9 cellular contexts compared by ENCODE assay signal in the genomic region with DNA sequence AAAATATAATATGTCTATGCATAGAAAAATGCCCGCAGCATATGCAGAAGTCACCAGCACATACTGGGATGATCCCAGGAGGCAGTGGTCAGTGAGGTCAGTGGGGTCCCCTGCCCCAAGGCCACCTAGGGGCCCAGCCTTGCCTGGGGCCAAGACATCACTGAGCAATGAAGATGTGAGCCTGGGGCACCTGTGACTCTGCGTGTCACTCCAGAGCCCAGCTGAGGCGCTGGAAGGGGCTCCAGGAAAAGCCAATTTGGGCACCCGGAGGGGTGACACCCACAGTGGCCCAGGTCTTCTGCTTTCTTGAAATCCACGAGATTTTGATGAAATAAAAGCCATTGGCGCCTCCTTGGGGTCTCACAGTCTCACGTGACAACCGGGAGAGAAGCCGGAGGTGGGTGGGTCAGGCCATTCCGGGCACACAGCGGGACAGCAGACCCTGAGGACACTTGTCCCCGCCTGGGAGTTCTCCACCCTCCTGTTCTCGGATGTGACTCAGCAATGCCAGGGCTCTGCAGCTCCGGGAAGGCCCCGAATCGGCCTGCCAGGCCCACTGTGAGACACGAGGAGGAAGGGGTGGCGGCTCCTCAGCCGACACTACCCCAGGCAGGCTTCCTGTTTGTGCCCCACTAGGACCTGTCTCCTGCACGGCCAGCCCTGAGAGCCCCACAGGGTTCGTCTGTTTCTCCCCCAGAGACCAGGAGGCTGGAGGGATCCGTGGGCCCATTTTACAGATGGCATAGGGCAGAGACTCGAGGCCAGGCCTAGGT. TPM values are rescaled to one million over a fixed set of nuclear protein-coding genes. Genes with fewer than 3 reads are reported as not detected.
DNase-seq lines count a peak whose midpoint lies in the region; ATAC-seq, FAIRE-seq and TF ChIP-seq lines count a peak whose summit lies in the region.
"Had no signal": no experiment of that assay in that cellular context is flagged by ENCODE, and none has a peak within 500 bp of the region (broad histone marks: within the 10 kb centered on the region; RNA-seq: fewer than 3 reads in every experiment).

No MANE protein-coding gene starts in this region.

- no peaks in the 10 kb centered on the region for H4K20me1 ChIP-seq in SK-N-SH (ENCODE audit: insufficient read depth)

- no peak for FAIRE-seq in bronchial epithelial cell (lab: Jason Lieb, UNC)
- FAIRE-seq: A204.1 had no signal

- 69 to 82% (median 77%) methylated on average over 23 of the region's 23 CpGs for WGBS in psoas muscle, 3 donors
- WGBS in SK-N-SH (ENCODE audit: low lambda C conversion rate): 63% methylated on average over 16 of the region's 23 CpGs

- H3K36me3 ChIP-seq in bronchial epithelial cell (ENCODE audit: control insufficient read depth, insufficient read depth, low read length) (no peaks in the 10 kb centered on the region), psoas muscle (ENCODE audit: insufficient read depth in 1 of 2, low read depth in 1 of 2) (no peaks in the 10 kb centered on the region), SK-N-SH (replicated peaks in 1 of 2; ENCODE audit: control insufficient read depth in 1 of 2, insufficient read depth in 2 of 2, low read length in 1 of 2) (no peaks in the 10 kb centered on the region)

- H3K9me3 ChIP-seq in psoas muscle (no peaks in the 10 kb centered on the region), SK-N-SH (no peaks in the 10 kb centered on the region)

- POLR2A ChIA-PET in SK-N-SH (lab: Yijun Ruan, JAX): interaction anchor here (0.6 kb wide), 1 partner anchor 53 kb away, joined by 3 read pairs; no protein-coding TSS in a partner anchor

- no peaks in the 10 kb centered on the region for H3K79me2 ChIP-seq in SK-N-SH (ENCODE audit: insufficient read depth)

- H2AFZ ChIP-seq in SK-N-SH (ENCODE audit: low read depth): no peak overlapping the region

- H3F3A ChIP-seq in SK-N-SH (replicated peaks; ENCODE audit: insufficient read depth): no peaks in the 10 kb centered on the region

- ATAC-seq in psoas muscle (peak in 3 of 4 donors; percentile 30 to 46 (median 31)), GM19328 (IDR thresholded peaks at IDR 0.05; ENCODE audit: unreplicated experiment) (no peak)

- DNase-seq in SIG-M5 treated with dmso at 0.1 percent for 504 hours (lab: John Stamatoyannopoulos, UW; ENCODE audit: unreplicated experiment) (peak; percentile 50), SIG-M5 (lab: John Stamatoyannopoulos, UW) (no peak), SW 1271 (lab: John Stamatoyannopoulos, UW) (peak; percentile 82 to 88), bronchial epithelial cell (ENCODE audit: low read depth) (peak; percentile 20), psoas muscle (peak; percentile 67 to 81), SK-N-SH (no peak), NCI-H2029 (lab: John Stamatoyannopoulos, UW) (no peak)

- H3K4me2 ChIP-seq in SK-N-SH: no peak overlapping the region

- no peak for TF ChIP-seq EP300 in SK-N-SH (IDR thresholded peaks at IDR 0.05; ENCODE audit: borderline replicate concordance in 1 of 2, low read depth in 1 of 2, low read length in 1 of 2)

- H3K4me1 ChIP-seq in psoas muscle (peaks cover 7% of the 10 kb centered on the region), SK-N-SH (ENCODE audit: control insufficient read depth in 1 of 2, insufficient read depth in 2 of 2, low read depth in 1 of 2, low read length in 1 of 2) (peaks cover 0 to 5% of the 10 kb centered on the region in 2 experiments; a peak in 2 of 4 replicates)

- TF ChIP-seq RAD21 in SK-N-SH (IDR thresholded peaks at IDR 0.05; ENCODE audit: low read length): no peak

- no peak overlapping the region for H3K9ac ChIP-seq in SK-N-SH

- CTCF ChIA-PET in SK-N-SH (lab: Yijun Ruan, JAX): interaction anchor here (0.6 to 3.9 kb wide), 61 partner anchors 8 to 211 kb away, joined by 3 to 101 read pairs (median 5); a partner anchor contains a TSS

- intact Hi-C loops in psoas muscle (cut with DNase I): loop anchor here (1.0 to 10.0 kb wide), 5 partner anchors 116 to 206 kb away; no protein-coding TSS in a partner anchor

- H3K27me3 ChIP-seq in bronchial epithelial cell (ENCODE audit: control insufficient read depth, insufficient read depth, low read length) (no peaks in the 10 kb centered on the region), psoas muscle (ENCODE audit: insufficient read depth in 3 of 3, low read length in 2 of 3) (peaks cover 0 to 9% (median 5%) of the 10 kb centered on the region in 3 donors), SK-N-SH (ENCODE audit: insufficient read depth) (no peaks in the 10 kb centered on the region)

- H3K27ac ChIP-seq in psoas muscle: peak overlapping the region; percentile 58
- H3K27ac ChIP-seq in SK-N-SH (ENCODE audit: low read depth in 2 of 2, low read length in 1 of 2): no peak overlapping the region

- H3K9me2 ChIP-seq in SK-N-SH: no peaks in the 10 kb centered on the region

- TF ChIP-seq CTCF in bronchial epithelial cell (IDR thresholded peaks at IDR 0.05; ENCODE audit: insufficient read depth, low read length, severe bottlenecking) (no peak), psoas muscle (IDR thresholded peaks at IDR 0.05) (no peak), SK-N-SH (IDR thresholded peaks at IDR 0.05) (no peak)

- H3K4me3 ChIP-seq in bronchial epithelial cell (ENCODE audit: low read depth, low read length): no peak overlapping the region
- H3K4me3 ChIP-seq in psoas muscle: no peak overlapping the region
- no peak overlapping the region for H3K4me3 ChIP-seq in SK-N-SH (ENCODE audit: low read depth in 2 of 2, low read length in 1 of 2)

TF ChIP-seq in SK-N-SH, 30 proteins besides CTCF, POLR2A, EP300 and RAD21 (continues in another document):
- TF ChIP-seq, protein P1, sequence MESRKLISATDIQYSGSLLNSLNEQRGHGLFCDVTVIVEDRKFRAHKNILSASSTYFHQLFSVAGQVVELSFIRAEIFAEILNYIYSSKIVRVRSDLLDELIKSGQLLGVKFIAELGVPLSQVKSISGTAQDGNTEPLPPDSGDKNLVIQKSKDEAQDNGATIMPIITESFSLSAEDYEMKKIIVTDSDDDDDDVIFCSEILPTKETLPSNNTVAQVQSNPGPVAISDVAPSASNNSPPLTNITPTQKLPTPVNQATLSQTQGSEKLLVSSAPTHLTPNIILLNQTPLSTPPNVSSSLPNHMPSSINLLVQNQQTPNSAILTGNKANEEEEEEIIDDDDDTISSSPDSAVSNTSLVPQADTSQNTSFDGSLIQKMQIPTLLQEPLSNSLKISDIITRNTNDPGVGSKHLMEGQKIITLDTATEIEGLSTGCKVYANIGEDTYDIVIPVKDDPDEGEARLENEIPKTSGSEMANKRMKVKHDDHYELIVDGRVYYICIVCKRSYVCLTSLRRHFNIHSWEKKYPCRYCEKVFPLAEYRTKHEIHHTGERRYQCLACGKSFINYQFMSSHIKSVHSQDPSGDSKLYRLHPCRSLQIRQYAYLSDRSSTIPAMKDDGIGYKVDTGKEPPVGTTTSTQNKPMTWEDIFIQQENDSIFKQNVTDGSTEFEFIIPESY (IDR thresholded peaks at IDR 0.05; ENCODE audit: borderline replicate concordance, low read depth): no peak
- no peak for TF ChIP-seq MEF2A (IDR thresholded peaks at IDR 0.05; ENCODE audit: borderline replicate concordance, low read depth)
- TF ChIP-seq GABPA (IDR thresholded peaks at IDR 0.05; ENCODE audit: low read depth): no peak
- TF ChIP-seq TAF1 (IDR thresholded peaks at IDR 0.05; ENCODE audit: borderline replicate concordance, low read depth, low read length): no peak
- no peak for TF ChIP-seq FOSL2 (IDR thresholded peaks at IDR 0.05; ENCODE audit: borderline replicate concordance, low read depth)
- TF ChIP-seq RXRA (IDR thresholded peaks at IDR 0.05; ENCODE audit: borderline replicate concordance, low read depth): no peak
- TF ChIP-seq, protein P2, sequence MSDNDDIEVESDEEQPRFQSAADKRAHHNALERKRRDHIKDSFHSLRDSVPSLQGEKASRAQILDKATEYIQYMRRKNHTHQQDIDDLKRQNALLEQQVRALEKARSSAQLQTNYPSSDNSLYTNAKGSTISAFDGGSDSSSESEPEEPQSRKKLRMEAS (IDR thresholded peaks at IDR 0.05; ENCODE audit: low read depth): no peak
- TF ChIP-seq NFIC (IDR thresholded peaks at IDR 0.05; ENCODE audit: borderline replicate concordance): no peak
- no peak for TF ChIP-seq TCF12 (IDR thresholded peaks at IDR 0.05)
- TF ChIP-seq EZH2phosphoT487 (IDR thresholded peaks at IDR 0.05; ENCODE audit: borderline replicate concordance, low read depth): no peak
- TF ChIP-seq GATA2 (CRISPR knock-in tag; IDR thresholded peaks at IDR 0.05): no peak
- TF ChIP-seq RCOR1 (IDR thresholded peaks at IDR 0.05; ENCODE audit: low read length): no peak
- TF ChIP-seq, protein P3, sequence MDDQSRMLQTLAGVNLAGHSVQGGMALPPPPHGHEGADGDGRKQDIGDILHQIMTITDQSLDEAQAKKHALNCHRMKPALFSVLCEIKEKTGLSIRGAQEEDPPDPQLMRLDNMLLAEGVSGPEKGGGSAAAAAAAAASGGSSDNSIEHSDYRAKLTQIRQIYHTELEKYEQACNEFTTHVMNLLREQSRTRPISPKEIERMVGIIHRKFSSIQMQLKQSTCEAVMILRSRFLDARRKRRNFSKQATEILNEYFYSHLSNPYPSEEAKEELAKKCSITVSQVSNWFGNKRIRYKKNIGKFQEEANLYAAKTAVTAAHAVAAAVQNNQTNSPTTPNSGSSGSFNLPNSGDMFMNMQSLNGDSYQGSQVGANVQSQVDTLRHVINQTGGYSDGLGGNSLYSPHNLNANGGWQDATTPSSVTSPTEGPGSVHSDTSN (IDR thresholded peaks at IDR 0.05): no peak
- TF ChIP-seq, protein P4, sequence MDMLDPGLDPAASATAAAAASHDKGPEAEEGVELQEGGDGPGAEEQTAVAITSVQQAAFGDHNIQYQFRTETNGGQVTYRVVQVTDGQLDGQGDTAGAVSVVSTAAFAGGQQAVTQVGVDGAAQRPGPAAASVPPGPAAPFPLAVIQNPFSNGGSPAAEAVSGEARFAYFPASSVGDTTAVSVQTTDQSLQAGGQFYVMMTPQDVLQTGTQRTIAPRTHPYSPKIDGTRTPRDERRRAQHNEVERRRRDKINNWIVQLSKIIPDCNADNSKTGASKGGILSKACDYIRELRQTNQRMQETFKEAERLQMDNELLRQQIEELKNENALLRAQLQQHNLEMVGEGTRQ (IDR thresholded peaks at IDR 0.05; ENCODE audit: borderline replicate concordance, low read depth, low read length): no peak
- no peak for TF ChIP-seq POLR2AphosphoS5 (IDR thresholded peaks at IDR 0.05; ENCODE audit: low read depth, low read length)

RNA-seq across cellular contexts. Expression of a gene that starts 24.4 kb away (rescaled TPM):
- total RNA-seq in bronchial epithelial cell: 1.6 and 4.7 TPM in 2 replicates
- total RNA-seq in psoas muscle: 10 to 100 TPM in 1 of 4 donors, 1 to 10 TPM in 3; 5.3 to 12.8 (median 8.7) TPM
- polyA plus RNA-seq in psoas muscle: 10 to 100 TPM in 2 of 3 donors, 1 to 10 TPM in 1; 9.8 to 38.5 (median 17.5) TPM
- 0.33 and 0.36 TPM in 2 replicates for polyA plus RNA-seq in SK-N-SH (2012; rRNA removed)
- 0.19 and 0.42 TPM in 2 replicates for polyA plus RNA-seq in SK-N-SH (2012; cell fraction: cytosol; rRNA removed)
- 0.55 and 0.91 TPM in 2 replicates for polyA plus RNA-seq in SK-N-SH (2012; cell fraction: nucleus; rRNA removed)

Comparison
In these comparisons a context has a peak if more than half of its experiments do, and no peak if none do; other contexts are left out.
1. DNase-seq: peak in SIG-M5 treated with dmso at 0.1 percent for 504 hours (single experiment), SW 1271 (2 of 2), bronchial epithelial cell (single experiment) and psoas muscle (2 of 2); none in SIG-M5 (single experiment), SK-N-SH (single experiment) and NCI-H2029 (single experiment).